ENCODE assay signal across 1 cellular context in the genomic region with DNA sequence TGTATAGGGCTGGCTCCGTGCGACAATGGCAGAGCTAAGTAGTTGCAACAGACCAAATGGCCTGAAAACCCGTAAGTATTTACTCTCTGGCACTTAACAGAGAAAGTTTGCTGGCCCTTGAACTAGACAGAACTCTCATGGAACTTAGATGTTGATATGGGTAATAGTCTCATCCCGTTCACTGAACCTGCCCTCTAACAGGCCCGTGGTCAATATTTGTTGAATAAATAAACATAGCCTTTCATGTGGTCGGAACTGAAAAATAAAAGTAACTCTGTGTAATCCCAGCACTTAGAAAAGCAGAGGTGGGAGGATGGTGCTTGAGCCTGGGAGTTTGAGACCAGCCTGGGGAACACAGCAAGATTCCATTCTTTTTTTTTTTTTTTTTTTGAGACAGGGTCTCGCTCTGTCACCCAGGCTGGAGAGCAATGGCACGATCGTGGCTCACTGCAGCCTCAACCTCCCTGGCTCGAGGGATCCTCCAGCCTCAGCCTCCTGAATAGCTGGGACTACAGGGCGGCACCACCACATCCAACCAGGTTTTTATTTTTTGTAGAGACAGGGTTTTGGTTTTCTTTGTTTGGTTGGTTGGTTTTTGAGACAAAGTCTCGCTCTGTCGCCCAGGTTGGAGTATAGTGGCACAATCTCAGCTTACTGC.
A peak's percentile ranks its signal among the peaks of the same experiment; 100 is the strongest.
TF ChIP-seq lines count a peak whose summit lies in the region.

No MANE protein-coding gene starts in this region.

TF ChIP-seq in HepG2, 621 proteins besides CTCF, POLR2A, EP300 and RAD21 (continued from another document and continues in another):
- TF ChIP-seq, protein P1, sequence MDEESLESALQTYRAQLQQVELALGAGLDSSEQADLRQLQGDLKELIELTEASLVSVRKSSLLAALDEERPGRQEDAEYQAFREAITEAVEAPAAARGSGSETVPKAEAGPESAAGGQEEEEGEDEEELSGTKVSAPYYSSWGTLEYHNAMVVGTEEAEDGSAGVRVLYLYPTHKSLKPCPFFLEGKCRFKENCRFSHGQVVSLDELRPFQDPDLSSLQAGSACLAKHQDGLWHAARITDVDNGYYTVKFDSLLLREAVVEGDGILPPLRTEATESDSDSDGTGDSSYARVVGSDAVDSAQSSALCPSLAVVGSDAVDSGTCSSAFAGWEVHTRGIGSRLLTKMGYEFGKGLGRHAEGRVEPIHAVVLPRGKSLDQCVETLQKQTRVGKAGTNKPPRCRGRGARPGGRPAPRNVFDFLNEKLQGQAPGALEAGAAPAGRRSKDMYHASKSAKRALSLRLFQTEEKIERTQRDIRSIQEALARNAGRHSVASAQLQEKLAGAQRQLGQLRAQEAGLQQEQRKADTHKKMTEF (CRISPR knock-in tag; IDR thresholded peaks at IDR 0.05) = peak; percentile 94
- no peak for TF ChIP-seq ZNF567 (CRISPR knock-in tag; IDR thresholded peaks at IDR 0.05; ENCODE audit: borderline replicate concordance)
- TF ChIP-seq RARA (CRISPR knock-in tag; IDR thresholded peaks at IDR 0.05) = peak; percentile 97
- TF ChIP-seq CAMTA2 (CRISPR knock-in tag; IDR thresholded peaks at IDR 0.05; ENCODE audit: borderline replicate concordance) = no peak
- TF ChIP-seq, protein P2, sequence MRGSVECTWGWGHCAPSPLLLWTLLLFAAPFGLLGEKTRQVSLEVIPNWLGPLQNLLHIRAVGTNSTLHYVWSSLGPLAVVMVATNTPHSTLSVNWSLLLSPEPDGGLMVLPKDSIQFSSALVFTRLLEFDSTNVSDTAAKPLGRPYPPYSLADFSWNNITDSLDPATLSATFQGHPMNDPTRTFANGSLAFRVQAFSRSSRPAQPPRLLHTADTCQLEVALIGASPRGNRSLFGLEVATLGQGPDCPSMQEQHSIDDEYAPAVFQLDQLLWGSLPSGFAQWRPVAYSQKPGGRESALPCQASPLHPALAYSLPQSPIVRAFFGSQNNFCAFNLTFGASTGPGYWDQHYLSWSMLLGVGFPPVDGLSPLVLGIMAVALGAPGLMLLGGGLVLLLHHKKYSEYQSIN (CRISPR knock-in tag; IDR thresholded peaks at IDR 0.05; ENCODE audit: borderline replicate concordance) = no peak
- TF ChIP-seq, protein P3, sequence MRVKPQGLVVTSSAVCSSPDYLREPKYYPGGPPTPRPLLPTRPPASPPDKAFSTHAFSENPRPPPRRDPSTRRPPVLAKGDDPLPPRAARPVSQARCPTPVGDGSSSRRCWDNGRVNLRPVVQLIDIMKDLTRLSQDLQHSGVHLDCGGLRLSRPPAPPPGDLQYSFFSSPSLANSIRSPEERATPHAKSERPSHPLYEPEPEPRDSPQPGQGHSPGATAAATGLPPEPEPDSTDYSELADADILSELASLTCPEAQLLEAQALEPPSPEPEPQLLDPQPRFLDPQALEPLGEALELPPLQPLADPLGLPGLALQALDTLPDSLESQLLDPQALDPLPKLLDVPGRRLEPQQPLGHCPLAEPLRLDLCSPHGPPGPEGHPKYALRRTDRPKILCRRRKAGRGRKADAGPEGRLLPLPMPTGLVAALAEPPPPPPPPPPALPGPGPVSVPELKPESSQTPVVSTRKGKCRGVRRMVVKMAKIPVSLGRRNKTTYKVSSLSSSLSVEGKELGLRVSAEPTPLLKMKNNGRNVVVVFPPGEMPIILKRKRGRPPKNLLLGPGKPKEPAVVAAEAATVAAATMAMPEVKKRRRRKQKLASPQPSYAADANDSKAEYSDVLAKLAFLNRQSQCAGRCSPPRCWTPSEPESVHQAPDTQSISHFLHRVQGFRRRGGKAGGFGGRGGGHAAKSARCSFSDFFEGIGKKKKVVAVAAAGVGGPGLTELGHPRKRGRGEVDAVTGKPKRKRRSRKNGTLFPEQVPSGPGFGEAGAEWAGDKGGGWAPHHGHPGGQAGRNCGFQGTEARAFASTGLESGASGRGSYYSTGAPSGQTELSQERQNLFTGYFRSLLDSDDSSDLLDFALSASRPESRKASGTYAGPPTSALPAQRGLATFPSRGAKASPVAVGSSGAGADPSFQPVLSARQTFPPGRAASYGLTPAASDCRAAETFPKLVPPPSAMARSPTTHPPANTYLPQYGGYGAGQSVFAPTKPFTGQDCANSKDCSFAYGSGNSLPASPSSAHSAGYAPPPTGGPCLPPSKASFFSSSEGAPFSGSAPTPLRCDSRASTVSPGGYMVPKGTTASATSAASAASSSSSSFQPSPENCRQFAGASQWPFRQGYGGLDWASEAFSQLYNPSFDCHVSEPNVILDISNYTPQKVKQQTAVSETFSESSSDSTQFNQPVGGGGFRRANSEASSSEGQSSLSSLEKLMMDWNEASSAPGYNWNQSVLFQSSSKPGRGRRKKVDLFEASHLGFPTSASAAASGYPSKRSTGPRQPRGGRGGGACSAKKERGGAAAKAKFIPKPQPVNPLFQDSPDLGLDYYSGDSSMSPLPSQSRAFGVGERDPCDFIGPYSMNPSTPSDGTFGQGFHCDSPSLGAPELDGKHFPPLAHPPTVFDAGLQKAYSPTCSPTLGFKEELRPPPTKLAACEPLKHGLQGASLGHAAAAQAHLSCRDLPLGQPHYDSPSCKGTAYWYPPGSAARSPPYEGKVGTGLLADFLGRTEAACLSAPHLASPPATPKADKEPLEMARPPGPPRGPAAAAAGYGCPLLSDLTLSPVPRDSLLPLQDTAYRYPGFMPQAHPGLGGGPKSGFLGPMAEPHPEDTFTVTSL (CRISPR knock-in tag; IDR thresholded peaks at IDR 0.05; ENCODE audit: borderline replicate concordance) = peak; percentile 96; the same call in 1 of the 2 replicates
- TF ChIP-seq ATM (IDR thresholded peaks at IDR 0.05; ENCODE audit: borderline replicate concordance) = no peak
- TF ChIP-seq SIN3A (IDR thresholded peaks at IDR 0.05; ENCODE audit: borderline replicate concordance, low read depth, low read length) = 0 out of 2 replicates have a peak, but pooled peaks have one; percentile 26
- TF ChIP-seq NFATC3 (CRISPR knock-in tag; IDR thresholded peaks at IDR 0.05) = no peak
- TF ChIP-seq TCF12 (IDR thresholded peaks at IDR 0.05) = no peak
- peak; percentile 89 for TF ChIP-seq TCF12 (CRISPR knock-in tag; IDR thresholded peaks at IDR 0.05)
- TF ChIP-seq, protein P4, sequence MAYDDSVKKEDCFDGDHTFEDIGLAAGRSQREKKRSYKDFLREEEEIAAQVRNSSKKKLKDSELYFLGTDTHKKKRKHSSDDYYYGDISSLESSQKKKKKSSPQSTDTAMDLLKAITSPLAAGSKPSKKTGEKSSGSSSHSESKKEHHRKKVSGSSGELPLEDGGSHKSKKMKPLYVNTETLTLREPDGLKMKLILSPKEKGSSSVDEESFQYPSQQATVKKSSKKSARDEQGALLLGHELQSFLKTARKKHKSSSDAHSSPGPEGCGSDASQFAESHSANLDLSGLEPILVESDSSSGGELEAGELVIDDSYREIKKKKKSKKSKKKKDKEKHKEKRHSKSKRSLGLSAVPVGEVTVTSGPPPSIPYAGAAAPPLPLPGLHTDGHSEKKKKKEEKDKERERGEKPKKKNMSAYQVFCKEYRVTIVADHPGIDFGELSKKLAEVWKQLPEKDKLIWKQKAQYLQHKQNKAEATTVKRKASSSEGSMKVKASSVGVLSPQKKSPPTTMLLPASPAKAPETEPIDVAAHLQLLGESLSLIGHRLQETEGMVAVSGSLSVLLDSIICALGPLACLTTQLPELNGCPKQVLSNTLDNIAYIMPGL (CRISPR knock-in tag; IDR thresholded peaks at IDR 0.05; ENCODE audit: borderline replicate concordance in 1 of 2, low read depth in 1 of 2) = peak; percentile 23 to 45; a peak in 1 of 4 replicates
- TF ChIP-seq, protein P5, sequence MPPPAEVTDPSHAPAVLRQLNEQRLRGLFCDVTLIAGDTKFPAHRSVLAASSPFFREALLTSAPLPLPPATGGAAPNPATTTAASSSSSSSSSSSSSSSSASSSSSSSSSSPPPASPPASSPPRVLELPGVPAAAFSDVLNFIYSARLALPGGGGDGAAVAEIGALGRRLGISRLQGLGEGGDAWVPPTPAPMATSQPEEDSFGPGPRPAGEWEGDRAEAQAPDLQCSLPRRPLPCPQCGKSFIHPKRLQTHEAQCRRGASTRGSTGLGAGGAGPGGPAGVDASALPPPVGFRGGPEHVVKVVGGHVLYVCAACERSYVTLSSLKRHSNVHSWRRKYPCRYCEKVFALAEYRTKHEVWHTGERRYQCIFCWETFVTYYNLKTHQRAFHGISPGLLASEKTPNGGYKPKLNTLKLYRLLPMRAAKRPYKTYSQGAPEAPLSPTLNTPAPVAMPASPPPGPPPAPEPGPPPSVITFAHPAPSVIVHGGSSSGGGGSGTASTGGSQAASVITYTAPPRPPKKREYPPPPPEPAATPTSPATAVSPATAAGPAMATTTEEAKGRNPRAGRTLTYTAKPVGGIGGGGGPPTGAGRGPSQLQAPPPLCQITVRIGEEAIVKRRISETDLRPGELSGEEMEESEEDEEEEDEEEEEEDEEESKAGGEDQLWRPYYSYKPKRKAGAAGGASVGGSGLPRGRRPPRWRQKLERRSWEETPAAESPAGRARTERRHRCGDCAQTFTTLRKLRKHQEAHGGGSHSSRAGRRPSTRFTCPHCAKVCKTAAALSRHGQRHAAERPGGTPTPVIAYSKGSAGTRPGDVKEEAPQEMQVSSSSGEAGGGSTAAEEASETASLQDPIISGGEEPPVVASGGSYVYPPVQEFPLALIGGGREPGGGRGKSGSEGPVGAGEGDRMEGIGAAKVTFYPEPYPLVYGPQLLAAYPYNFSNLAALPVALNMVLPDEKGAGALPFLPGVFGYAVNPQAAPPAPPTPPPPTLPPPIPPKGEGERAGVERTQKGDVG (CRISPR knock-in tag; IDR thresholded peaks at IDR 0.05; ENCODE audit: borderline replicate concordance) = no peak
- peak; percentile 99 for TF ChIP-seq TBX3 (IDR thresholded peaks at IDR 0.05; ENCODE audit: borderline replicate concordance)
- TF ChIP-seq, protein P6, sequence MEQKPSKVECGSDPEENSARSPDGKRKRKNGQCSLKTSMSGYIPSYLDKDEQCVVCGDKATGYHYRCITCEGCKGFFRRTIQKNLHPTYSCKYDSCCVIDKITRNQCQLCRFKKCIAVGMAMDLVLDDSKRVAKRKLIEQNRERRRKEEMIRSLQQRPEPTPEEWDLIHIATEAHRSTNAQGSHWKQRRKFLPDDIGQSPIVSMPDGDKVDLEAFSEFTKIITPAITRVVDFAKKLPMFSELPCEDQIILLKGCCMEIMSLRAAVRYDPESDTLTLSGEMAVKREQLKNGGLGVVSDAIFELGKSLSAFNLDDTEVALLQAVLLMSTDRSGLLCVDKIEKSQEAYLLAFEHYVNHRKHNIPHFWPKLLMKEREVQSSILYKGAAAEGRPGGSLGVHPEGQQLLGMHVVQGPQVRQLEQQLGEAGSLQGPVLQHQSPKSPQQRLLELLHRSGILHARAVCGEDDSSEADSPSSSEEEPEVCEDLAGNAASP (CRISPR knock-in tag; IDR thresholded peaks at IDR 0.05; ENCODE audit: borderline replicate concordance) = peak; percentile 87
- TF ChIP-seq GATA4 (IDR thresholded peaks at IDR 0.05; ENCODE audit: borderline replicate concordance, low read depth) = peak; percentile 59; the same call in 1 of the 2 replicates
- peak; percentile 57; the same call in 1 of the 2 replicates for TF ChIP-seq SALL1 (CRISPR knock-in tag; IDR thresholded peaks at IDR 0.05)
- TF ChIP-seq, protein P7, sequence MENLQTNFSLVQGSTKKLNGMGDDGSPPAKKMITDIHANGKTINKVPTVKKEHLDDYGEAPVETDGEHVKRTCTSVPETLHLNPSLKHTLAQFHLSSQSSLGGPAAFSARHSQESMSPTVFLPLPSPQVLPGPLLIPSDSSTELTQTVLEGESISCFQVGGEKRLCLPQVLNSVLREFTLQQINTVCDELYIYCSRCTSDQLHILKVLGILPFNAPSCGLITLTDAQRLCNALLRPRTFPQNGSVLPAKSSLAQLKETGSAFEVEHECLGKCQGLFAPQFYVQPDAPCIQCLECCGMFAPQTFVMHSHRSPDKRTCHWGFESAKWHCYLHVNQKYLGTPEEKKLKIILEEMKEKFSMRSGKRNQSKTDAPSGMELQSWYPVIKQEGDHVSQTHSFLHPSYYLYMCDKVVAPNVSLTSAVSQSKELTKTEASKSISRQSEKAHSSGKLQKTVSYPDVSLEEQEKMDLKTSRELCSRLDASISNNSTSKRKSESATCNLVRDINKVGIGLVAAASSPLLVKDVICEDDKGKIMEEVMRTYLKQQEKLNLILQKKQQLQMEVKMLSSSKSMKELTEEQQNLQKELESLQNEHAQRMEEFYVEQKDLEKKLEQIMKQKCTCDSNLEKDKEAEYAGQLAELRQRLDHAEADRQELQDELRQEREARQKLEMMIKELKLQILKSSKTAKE (CRISPR knock-in tag; IDR thresholded peaks at IDR 0.05; ENCODE audit: borderline replicate concordance) = peak; percentile 95
- TF ChIP-seq MYNN (CRISPR knock-in tag; IDR thresholded peaks at IDR 0.05; ENCODE audit: low read depth) = no peak
- no peak for TF ChIP-seq MEIS1 (CRISPR knock-in tag; IDR thresholded peaks at IDR 0.05; ENCODE audit: borderline replicate concordance)
- TF ChIP-seq ZNF670 (CRISPR knock-in tag; IDR thresholded peaks at IDR 0.05; ENCODE audit: borderline replicate concordance) = peak; percentile 79
- TF ChIP-seq ZNF775 (CRISPR knock-in tag; IDR thresholded peaks at IDR 0.05; ENCODE audit: borderline replicate concordance) = 0 out of 2 replicates have a peak, but pooled peaks have one; percentile 14
- TF ChIP-seq SALL2 (CRISPR knock-in tag; IDR thresholded peaks at IDR 0.05) = no peak
- TF ChIP-seq GABPA (IDR thresholded peaks at IDR 0.05; ENCODE audit: low read depth, low read length) = no peak
- 0 out of 2 replicates have a peak, but pooled peaks have one; percentile 44 for TF ChIP-seq GABPA (CRISPR knock-in tag; IDR thresholded peaks at IDR 0.05; ENCODE audit: low read depth)
- TF ChIP-seq TBL1XR1 (IDR thresholded peaks at IDR 0.05; ENCODE audit: borderline replicate concordance, low read length, partially characterized antibody) = peak; percentile 99
- TF ChIP-seq ZNF337 (CRISPR knock-in tag; IDR thresholded peaks at IDR 0.05; ENCODE audit: borderline replicate concordance, low read depth) = no peak
- no peak for TF ChIP-seq NFE2L1 (CRISPR knock-in tag; IDR thresholded peaks at IDR 0.05; ENCODE audit: borderline replicate concordance)
- no peak for TF ChIP-seq RFX5 (IDR thresholded peaks at IDR 0.05; ENCODE audit: low read depth, low read length)
- no peak; the same call in 1 of the 2 replicates for TF ChIP-seq TAF1 (CRISPR knock-in tag; IDR thresholded peaks at IDR 0.05)
- 0 out of 2 replicates have a peak, but pooled peaks have one; percentile 4 for TF ChIP-seq LCORL (IDR thresholded peaks at IDR 0.05)
- no peak; the same call in 1 of the 2 replicates for TF ChIP-seq LCORL (CRISPR knock-in tag; IDR thresholded peaks at IDR 0.05)
- TF ChIP-seq CHD2 (IDR thresholded peaks at IDR 0.05; ENCODE audit: low read depth, low read length) = no peak
- no peak for TF ChIP-seq SP1 (IDR thresholded peaks at IDR 0.05)
- TF ChIP-seq SP1 (CRISPR knock-in tag; IDR thresholded peaks at IDR 0.05) = 0 out of 2 replicates have a peak, but pooled peaks have one; percentile 32
- peak; percentile 44; the same call in 1 of the 2 replicates for TF ChIP-seq MEIS2 (CRISPR knock-in tag; IDR thresholded peaks at IDR 0.05)
- TF ChIP-seq ZSCAN9 (CRISPR knock-in tag; IDR thresholded peaks at IDR 0.05; ENCODE audit: borderline replicate concordance) = 0 out of 2 replicates have a peak, but pooled peaks have one; percentile 61
- TF ChIP-seq PHF21A (CRISPR knock-in tag; IDR thresholded peaks at IDR 0.05) = peak; percentile 5; the same call in 1 of the 2 replicates
- TF ChIP-seq ZBTB38 (CRISPR knock-in tag; IDR thresholded peaks at IDR 0.05) = no peak; the same call in 1 of the 2 replicates
- TF ChIP-seq, protein P8, sequence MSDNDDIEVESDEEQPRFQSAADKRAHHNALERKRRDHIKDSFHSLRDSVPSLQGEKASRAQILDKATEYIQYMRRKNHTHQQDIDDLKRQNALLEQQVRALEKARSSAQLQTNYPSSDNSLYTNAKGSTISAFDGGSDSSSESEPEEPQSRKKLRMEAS (IDR thresholded peaks at IDR 0.05) = peak; percentile 42; the same call in 1 of the 2 replicates
- TF ChIP-seq HES4 (CRISPR knock-in tag; IDR thresholded peaks at IDR 0.05; ENCODE audit: borderline replicate concordance) = no peak
- TF ChIP-seq SMYD3 (CRISPR knock-in tag; IDR thresholded peaks at IDR 0.05) = peak; percentile 85
